ENCODE assay signal across 20 cellular contexts in the genomic region with DNA sequence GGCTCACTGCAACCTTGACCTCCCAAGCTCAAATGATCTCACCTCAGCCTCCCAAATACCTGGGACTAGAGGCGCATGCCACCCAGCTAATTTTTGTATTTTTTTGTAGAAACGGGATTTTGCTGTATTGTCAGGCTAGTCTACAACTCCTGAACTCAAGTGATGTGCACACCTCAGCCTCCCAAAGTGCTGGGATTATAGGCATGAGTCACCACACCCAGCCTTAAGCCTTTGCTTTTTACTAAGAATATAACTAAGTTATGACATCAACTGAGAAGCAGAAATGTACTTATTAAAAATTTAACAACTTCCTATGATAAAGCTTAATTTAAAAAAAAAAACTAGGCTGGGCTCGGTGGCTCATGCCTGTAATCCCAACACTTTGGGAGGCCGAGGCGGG.
"Had no signal": no experiment of that assay in that cellular context is flagged by ENCODE, and none has a peak within 500 bp of the region (broad histone marks: within the 10 kb centered on the region; RNA-seq: fewer than 3 reads in every experiment).

No MANE protein-coding gene starts in this region.

- DNase-seq: dermis blood vessel endothelial cell; dorsolateral prefrontal cortex; effector CD4-positive, alpha-beta T cell; effector memory CD4-positive, alpha-beta T cell; esophagus squamous epithelium; foreskin keratinocyte; heart left ventricle; hypothalamus; immature natural killer cell; left cardiac atrium; left lung; left ventricle myocardium superior; lower lobe of right lung; mesendoderm; mucosa of descending colon; naive B cell; naive thymus-derived CD8-positive, alpha-beta T cell had no signal

- H3K4me3 ChIP-seq: coronary artery, dorsolateral prefrontal cortex, esophagus squamous epithelium, gastroesophageal sphincter, heart left ventricle, hepatocyte, left lung, lower lobe of right lung, mucosa of descending colon had no signal

- H3K9me3 ChIP-seq: esophagus squamous epithelium, gastroesophageal sphincter, heart left ventricle, left lung, lower lobe of right lung, mucosa of descending colon had no signal

- H3K27ac ChIP-seq: coronary artery, dorsolateral prefrontal cortex, esophagus squamous epithelium, foreskin keratinocyte, gastroesophageal sphincter, heart left ventricle, hepatocyte, left lung, lower lobe of right lung had no signal

- ATAC-seq: foreskin keratinocyte; gastroesophageal sphincter; heart left ventricle; left cardiac atrium; left lung; left ventricle myocardium superior; lower lobe of right lung; mucosa of descending colon; naive thymus-derived CD8-positive, alpha-beta T cell had no signal

- H3K4me1 ChIP-seq: esophagus squamous epithelium, foreskin keratinocyte, gastroesophageal sphincter, heart left ventricle, left lung, lower lobe of right lung had no signal

- H3K4me2 ChIP-seq: hepatocyte had no signal

- H2AFZ ChIP-seq: hepatocyte had no signal

- H3K27me3 ChIP-seq: dorsolateral prefrontal cortex, esophagus squamous epithelium, foreskin keratinocyte, gastroesophageal sphincter, heart left ventricle, hepatocyte, left lung had no signal
